ENCODE assay signal across 21 cellular contexts in the genomic region with DNA sequence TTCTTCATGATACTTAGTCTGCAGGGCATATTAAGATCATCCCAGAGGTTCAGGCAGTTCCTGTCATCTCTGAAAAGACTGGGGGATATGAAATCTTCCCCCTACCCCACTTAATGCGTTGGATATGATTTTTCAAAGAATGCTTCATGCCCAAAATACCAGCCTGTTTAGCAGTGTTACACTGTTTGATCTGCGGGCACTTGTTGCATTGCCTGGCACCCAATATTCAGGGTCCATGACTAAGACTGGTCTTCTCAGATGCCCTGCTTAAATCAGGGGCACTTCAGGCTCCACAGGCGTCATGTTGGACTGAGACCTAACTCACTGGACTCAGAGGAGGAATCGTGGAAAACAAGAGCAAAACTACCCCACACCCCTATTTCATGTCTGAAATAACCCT. TPM values are rescaled to one million over a fixed set of nuclear protein-coding genes. Genes with fewer than 3 reads are reported as not detected.
"Had no signal": no experiment of that assay in that cellular context is flagged by ENCODE, and none has a peak within 500 bp of the region (broad histone marks: within the 10 kb centered on the region; RNA-seq: fewer than 3 reads in every experiment).

No MANE protein-coding gene starts in this region.

- H3K9me3 Mint-ChIP-seq: dendritic cell treated with granulocyte-macrophage colony-stimulating factor and Interleukin-4, amounts not matched to agents 40 ng/mL and 50 ng/mL, for 4 days; effector memory CD8-positive, alpha-beta T cell; natural killer cell treated with Interleukin-12 subunit alpha and Interleukin-12 subunit beta and Interleukin-15 and Interleukin-18, amount 100 ng/mL, for 72 hours had no signal

- H3K27me3 Mint-ChIP-seq: effector memory CD8-positive, alpha-beta T cell; natural killer cell treated with Interleukin-12 subunit alpha and Interleukin-12 subunit beta and Interleukin-15 and Interleukin-18, amount 100 ng/mL, for 72 hours had no signal

- DNase-seq: effector memory CD8-positive, alpha-beta T cell; esophagus squamous epithelium; kidney; left colon; left ventricle myocardium superior; posterior cingulate gyrus; stimulated activated CD4-positive, alpha-beta T cell treated with anti-CD3 and anti-CD28 coated beads, Interleukin-12 subunit alpha, Interleukin-12 subunit beta, amount 100 ng/mL, for 4 hours; stimulated activated naive CD4-positive, alpha-beta T cell treated with Interleukin-2 at 50 U/mL for 16 hours; trophoblast cell had no signal

- H3K27ac ChIP-seq: epithelial cell of prostate, neutrophil, skin epidermis had no signal

- H3K9me3 ChIP-seq: esophagus squamous epithelium, neutrophil had no signal

- H3K27me3 ChIP-seq: esophagus squamous epithelium had no signal

- H3K4me3 ChIP-seq: esophagus squamous epithelium, lung, skin epidermis had no signal

- ATAC-seq: effector memory CD8-positive, alpha-beta T cell; left colon; left ventricle myocardium superior; natural killer cell treated with Interleukin-12 subunit alpha and Interleukin-12 subunit beta and Interleukin-15 and Interleukin-18, amount 100 ng/mL, for 72 hours; sciatic nerve had no signal

- H3K4me3 Mint-ChIP-seq: dendritic cell treated with granulocyte-macrophage colony-stimulating factor and Interleukin-4, amounts not matched to agents 40 ng/mL and 50 ng/mL, for 4 days; effector memory CD8-positive, alpha-beta T cell; natural killer cell treated with Interleukin-12 subunit alpha and Interleukin-12 subunit beta and Interleukin-15 and Interleukin-18, amount 100 ng/mL, for 72 hours had no signal

- H3K27ac Mint-ChIP-seq: dendritic cell treated with granulocyte-macrophage colony-stimulating factor and Interleukin-4, amounts not matched to agents 40 ng/mL and 50 ng/mL, for 4 days; natural killer cell treated with Interleukin-12 subunit alpha and Interleukin-12 subunit beta and Interleukin-15 and Interleukin-18, amount 100 ng/mL, for 72 hours had no signal

RNA-seq across cellular contexts. Expression of a gene that starts 28.0 kb away (rescaled TPM):
- total RNA-seq: esophagus squamous epithelium; kidney; mucosa of gallbladder; natural killer cell treated with Interleukin-12 subunit alpha and Interleukin-12 subunit beta and Interleukin-15 and Interleukin-18, amount 100 ng/mL, for 72 hours; osteoblast; pulmonary artery endothelial cell had no signal

RNA-seq across cellular contexts. Expression of a gene that starts 35.6 kb away (rescaled TPM):
- total RNA-seq: esophagus squamous epithelium; kidney; left colon; left ventricle myocardium superior; mesenteric fat pad; mucosa of gallbladder; myocyte; natural killer cell treated with Interleukin-12 subunit alpha and Interleukin-12 subunit beta and Interleukin-15 and Interleukin-18, amount 100 ng/mL, for 72 hours; osteoblast; pulmonary artery endothelial cell; sciatic nerve had no signal
